In genomic region chr5:18465833-18466681, GRCh38 we compare ENCODE assay signal across 8 cellular contexts.
DNase-seq lines count a peak whose midpoint lies in the region; ATAC-seq and TF ChIP-seq lines count a peak whose summit lies in the region.

No MANE protein-coding gene starts in this region.

- H3K9me3 Mint-ChIP-seq in activated naive CD4-positive, alpha-beta T cell treated with anti-CD3 and anti-CD28 coated beads for 36 hours = peaks cover 4% of the 10 kb centered on the region

- H4K20me1 ChIP-seq in hepatocyte (ENCODE audit: insufficient read depth, poor library complexity, severe bottlenecking) = no peaks in the 10 kb centered on the region

- no peak overlapping the region for H3K4me3 Mint-ChIP-seq in activated naive CD4-positive, alpha-beta T cell treated with anti-CD3 and anti-CD28 coated beads for 36 hours

- intact Hi-C loops in activated naive CD4-positive, alpha-beta T cell treated with anti-CD3 and anti-CD28 coated beads for 36 hours (cut with micrococcal nuclease) = loop anchor here (1.0 to 2.0 kb wide), 2 partner anchors 232 to 1143 kb away; no protein-coding TSS in a partner anchor
- intact Hi-C loops in gastrocnemius medialis (cut with DNase I; ENCODE audit: low total_unique reads) = no loop called here

- DNase-seq in DMS53 treated with DMSO at 0.1 percent for 48 hours (lab: John Stamatoyannopoulos, UW; ENCODE audit: unreplicated experiment) (peak; percentile 78), HL-60 (ENCODE audit: low read depth in 1 of 2, low spot score in 1 of 2) (peak; percentile 16 to 51), NCI-H748 (lab: John Stamatoyannopoulos, UW; ENCODE audit: unreplicated experiment) (peak; percentile 98), hepatocyte (ENCODE audit: low spot score) (peak; percentile 62), gastrocnemius medialis (no peak)
- DNase-seq in activated naive CD4-positive, alpha-beta T cell treated with anti-CD3 and anti-CD28 coated beads for 36 hours = peak; percentile 61
- peak; percentile 5 to 8 (median 7) for DNase-seq in stimulated activated CD4-positive, alpha-beta T cell treated with anti-CD3 and anti-CD28 coated beads, Interleukin-12 subunit alpha, Interleukin-12 subunit beta, amount 100 ng/mL, for 48 hours (ENCODE audit: low read depth in 2 of 3, low spot score in 1 of 3)

- H3K27me3 ChIP-seq in HL-60 (ENCODE audit: insufficient read depth, poor library complexity, severe bottlenecking) (no peaks in the 10 kb centered on the region), hepatocyte (no peaks in the 10 kb centered on the region), gastrocnemius medialis (no peaks in the 10 kb centered on the region)

- H3K4me1 Mint-ChIP-seq in activated naive CD4-positive, alpha-beta T cell treated with anti-CD3 and anti-CD28 coated beads for 36 hours (ENCODE audit: low read depth) = no peaks in the 10 kb centered on the region

- CTCF ChIA-PET in activated naive CD4-positive, alpha-beta T cell treated with anti-CD3 and anti-CD28 coated beads for 36 hours (lab: Charles Lee) = interaction anchor here (1.8 kb wide), 1 partner anchor 233 kb away, joined by 8 read pairs; no protein-coding TSS in a partner anchor

- in situ Hi-C loops in gastrocnemius medialis (cut with MboI; ENCODE audit: low sequenced_read_pairs in 4 of 4) = no loop called here

- H3K27me3 Mint-ChIP-seq in activated naive CD4-positive, alpha-beta T cell treated with anti-CD3 and anti-CD28 coated beads for 36 hours (ENCODE audit: low read depth) = no peaks in the 10 kb centered on the region

- TF ChIP-seq POLR2A in gastrocnemius medialis (IDR thresholded peaks at IDR 0.05) = no peak

- H3K27ac ChIP-seq in HL-60 (replicated peaks) = no peak overlapping the region
- H3K27ac ChIP-seq in hepatocyte = no peak overlapping the region
- H3K27ac ChIP-seq in gastrocnemius medialis = no peak overlapping the region

- H2AFZ ChIP-seq in hepatocyte = no peak overlapping the region

- 61% methylated on average over 11 of the region's 11 CpGs for WGBS in hepatocyte (ENCODE audit: low lambda C conversion rate, missing lambda C conversion rate)

- H3K9me3 ChIP-seq in hepatocyte (ENCODE audit: low read depth) (no peaks in the 10 kb centered on the region), gastrocnemius medialis (no peaks in the 10 kb centered on the region)

- ATAC-seq in GM19468 (IDR thresholded peaks at IDR 0.05; ENCODE audit: extremely low read depth, unreplicated experiment) (peak; percentile 32), gastrocnemius medialis (no peak)

- H3K4me1 ChIP-seq in hepatocyte (ENCODE audit: insufficient read depth) (peaks cover 3% of the 10 kb centered on the region), gastrocnemius medialis (no peaks in the 10 kb centered on the region)

- no peak overlapping the region for H3K4me3 ChIP-seq in HL-60 (replicated peaks; ENCODE audit: insufficient read depth, low read length)
- H3K4me3 ChIP-seq in hepatocyte = no peak overlapping the region
- H3K4me3 ChIP-seq in gastrocnemius medialis = no peak overlapping the region

- no peaks in the 10 kb centered on the region for H3K9me2 ChIP-seq in hepatocyte (replicated peaks; ENCODE audit: insufficient read depth)

- peak; percentile 54 for TF ChIP-seq CTCF in HL-60 (IDR thresholded peaks at IDR 0.05; ENCODE audit: insufficient read depth, low read length)
- TF ChIP-seq CTCF in hepatocyte (IDR thresholded peaks at IDR 0.05; ENCODE audit: poor library complexity) = peak; percentile 65
- peak in 2 of 5 experiments; percentile 17 to 24 for TF ChIP-seq CTCF in gastrocnemius medialis (IDR thresholded peaks at IDR 0.05 in 4 of 5, conservative IDR thresholded peaks at IDR 0.05 in 1 of 5)

- H3K4me2 ChIP-seq in hepatocyte = no peak overlapping the region

- H3K36me3 ChIP-seq in hepatocyte (replicated peaks; ENCODE audit: insufficient read depth, low read depth) = no peaks in the 10 kb centered on the region
- no peaks in the 10 kb centered on the region for H3K36me3 ChIP-seq in gastrocnemius medialis

- H3K27ac Mint-ChIP-seq in activated naive CD4-positive, alpha-beta T cell treated with anti-CD3 and anti-CD28 coated beads for 36 hours = no peak overlapping the region

- H3K36me3 Mint-ChIP-seq in activated naive CD4-positive, alpha-beta T cell treated with anti-CD3 and anti-CD28 coated beads for 36 hours (ENCODE audit: low read depth) = no peaks in the 10 kb centered on the region

- H3K79me2 ChIP-seq in hepatocyte = no peaks in the 10 kb centered on the region

Comparison
In these comparisons a context has a peak if more than half of its experiments do, and no peak if none do; other contexts are left out.
1. DNase-seq: peak in DMS53 treated with DMSO at 0.1 percent for 48 hours (single experiment), HL-60 (2 of 2), NCI-H748 (single experiment), activated naive CD4-positive, alpha-beta T cell treated with anti-CD3 and anti-CD28 coated beads for 36 hours (single experiment), hepatocyte (single experiment) and stimulated activated CD4-positive, alpha-beta T cell treated with anti-CD3 and anti-CD28 coated beads, Interleukin-12 subunit alpha, Interleukin-12 subunit beta, amount 100 ng/mL, for 48 hours (3 of 3); none in gastrocnemius medialis (0 of 2).